ENCODE assay signal across 8 cellular contexts in genomic region chr1:223081181-223081994, GRCh38.
DNase-seq lines count a peak whose midpoint lies in the region; ATAC-seq and TF ChIP-seq lines count a peak whose summit lies in the region.

No MANE protein-coding gene starts in this region.

- DNase-seq in GM03348 (ENCODE audit: low spot score) (peak; percentile 93), MG63 (peak; percentile 96), SK-MEL-5 (ENCODE audit: low read depth, low spot score) (peak; percentile 92), germinal center (ENCODE audit: low spot score) (peak; percentile 74), omental fat pad (ENCODE audit: low spot score) (peak; percentile 56), suprapubic skin (ENCODE audit: low spot score in 2 of 2) (peak; percentile 92 to 93)
- peak; percentile 71 for DNase-seq in activated naive CD4-positive, alpha-beta T cell treated with Interleukin-2 at 50 U/mL for 16 hours

- TF ChIP-seq CTCF in HEK293 (tag by site-specific recombination; IDR thresholded peaks at IDR 0.05): peak; percentile 99
- peak in 2 of 3 donors; percentile 55 to 62 for TF ChIP-seq CTCF in omental fat pad (IDR thresholded peaks at IDR 0.05)
- peak; percentile 87 to 95 for TF ChIP-seq CTCF in suprapubic skin (IDR thresholded peaks at IDR 0.05)

- 9% methylated on average over 12 of the region's 33 CpGs for WGBS in suprapubic skin

- no peaks in the 10 kb centered on the region for H3K9me3 ChIP-seq in HEK293 (ENCODE audit: control insufficient read depth, insufficient read depth, low read depth, low read length)
- no peaks in the 10 kb centered on the region for H3K9me3 ChIP-seq in MG63
- H3K9me3 ChIP-seq in suprapubic skin: no peaks in the 10 kb centered on the region

- no peak for TF ChIP-seq EP300 in suprapubic skin (IDR thresholded peaks at IDR 0.05)

- H3K36me3 ChIP-seq in HEK293 (ENCODE audit: control insufficient read depth in 2 of 2, insufficient read depth in 1 of 2, low read length in 2 of 2) (no peaks in the 10 kb centered on the region), MG63 (no peaks in the 10 kb centered on the region), suprapubic skin (no peaks in the 10 kb centered on the region)

- H3K4me1 ChIP-seq in HEK293 (ENCODE audit: control insufficient read depth, insufficient read depth, low read length) (no peaks in the 10 kb centered on the region), suprapubic skin (peaks cover 7% of the 10 kb centered on the region)

- POLR2A ChIA-PET in HEK293 (lab: Yijun Ruan, JAX): interaction anchor here (1.5 kb wide), 1 partner anchor 9 kb away, joined by 5 read pairs; no protein-coding TSS in a partner anchor

- TF ChIP-seq POLR2A in suprapubic skin (IDR thresholded peaks at IDR 0.05): no peak

- H3K27me3 ChIP-seq in MG63 (no peaks in the 10 kb centered on the region), suprapubic skin (peaks cover under 1% of the 10 kb centered on the region)

- CTCF ChIA-PET in HEK293 (lab: Yijun Ruan, JAX): interaction anchor here (0.6 to 3.5 kb wide), 29 partner anchors 9 to 1579 kb away, joined by 3 to 26 read pairs (median 3); no protein-coding TSS in a partner anchor

- H3K27ac ChIP-seq in HEK293 (ENCODE audit: extremely low read depth, low read depth, low read length) (peak overlapping the region; percentile 66), suprapubic skin (peak overlapping the region; percentile 53)

- ATAC-seq in omental fat pad (ENCODE audit: low FRiP score): peak; percentile 93

- no peak overlapping the region; the same call in 1 of the 2 replicates for H3K4me3 ChIP-seq in HEK293 (ENCODE audit: low read depth, low read length)
- H3K4me3 ChIP-seq in MG63: peak overlapping the region; percentile 34
- H3K4me3 ChIP-seq in suprapubic skin: peak overlapping the region; percentile 42

- in situ Hi-C loops in SK-MEL-5 (cut with HindIII; ENCODE audit: low pct_unique_long_range_greater_than_20kb, low sequenced_read_pairs): loop anchor here (25.0 kb wide), 1 partner anchor 294 kb away; no protein-coding TSS in a partner anchor

TF ChIP-seq in HEK293, 187 proteins besides CTCF, POLR2A, EP300 and RAD21 (continues in another document):
- TF ChIP-seq ZNF521 (tag by site-specific recombination; IDR thresholded peaks at IDR 0.05): no peak
- no peak for TF ChIP-seq ZNF16 (tag by site-specific recombination; IDR thresholded peaks at IDR 0.05; ENCODE audit: low read depth)
- TF ChIP-seq ZNF501 (tag by site-specific recombination; IDR thresholded peaks at IDR 0.05): peak; percentile 93
- no peak for TF ChIP-seq ZNF274 (IDR thresholded peaks at IDR 0.05; ENCODE audit: low read length)
- no peak for TF ChIP-seq ZNF274 (tag by site-specific recombination; IDR thresholded peaks at IDR 0.05; ENCODE audit: borderline replicate concordance)
- TF ChIP-seq ZNF133 (tag by site-specific recombination; IDR thresholded peaks at IDR 0.05): no peak
- no peak for TF ChIP-seq ZNF239 (tag by site-specific recombination; IDR thresholded peaks at IDR 0.05)
- TF ChIP-seq ZNF488 (tag by site-specific recombination; IDR thresholded peaks at IDR 0.05): no peak
- no peak for TF ChIP-seq ZNF350 (tag by site-specific recombination; IDR thresholded peaks at IDR 0.05)
- no peak for TF ChIP-seq ZNF585B (tag by site-specific recombination; IDR thresholded peaks at IDR 0.05)
- TF ChIP-seq ZBTB8A (tag by site-specific recombination; IDR thresholded peaks at IDR 0.05): peak; percentile 99
- TF ChIP-seq ZNF664 (tag by site-specific recombination; IDR thresholded peaks at IDR 0.05): no peak
- TF ChIP-seq ZBTB48 (tag by site-specific recombination; IDR thresholded peaks at IDR 0.05): peak; percentile 76
- no peak for TF ChIP-seq ZNF791 (tag by site-specific recombination; IDR thresholded peaks at IDR 0.05)
- no peak for TF ChIP-seq ZNF114 (tag by site-specific recombination; IDR thresholded peaks at IDR 0.05)
- no peak; the same call in 1 of the 2 replicates for TF ChIP-seq MYNN (tag by site-specific recombination; IDR thresholded peaks at IDR 0.05; ENCODE audit: borderline replicate concordance)
- TF ChIP-seq ZNF2 (tag by site-specific recombination; IDR thresholded peaks at IDR 0.05): peak; percentile 94
- no peak for TF ChIP-seq TRIM28 (IDR thresholded peaks at IDR 0.05; ENCODE audit: borderline replicate concordance, low read length)
- TF ChIP-seq KLF8 (tag by site-specific recombination; IDR thresholded peaks at IDR 0.05): peak; percentile 91
- TF ChIP-seq ZNF530 (tag by site-specific recombination; IDR thresholded peaks at IDR 0.05; ENCODE audit: low read depth): no peak
- no peak for TF ChIP-seq ZNF138 (tag by site-specific recombination; IDR thresholded peaks at IDR 0.05; ENCODE audit: borderline replicate concordance)
- no peak for TF ChIP-seq ZNF473 (tag by site-specific recombination; IDR thresholded peaks at IDR 0.05)
- TF ChIP-seq ZNF596 (tag by site-specific recombination; IDR thresholded peaks at IDR 0.05): 0 out of 2 replicates have a peak, but pooled peaks have one; percentile 7
- no peak for TF ChIP-seq ZNF555 (tag by site-specific recombination; conservative IDR thresholded peaks at IDR 0.05)
- TF ChIP-seq ZNF692 (tag by site-specific recombination; IDR thresholded peaks at IDR 0.05): peak; percentile 89
- TF ChIP-seq ZNF510 (tag by site-specific recombination; IDR thresholded peaks at IDR 0.05; ENCODE audit: insufficient replicate concordance): no peak
- TF ChIP-seq INSM2 (tag by site-specific recombination; IDR thresholded peaks at IDR 0.05): peak; percentile 86
- TF ChIP-seq ZNF785 (tag by site-specific recombination; IDR thresholded peaks at IDR 0.05): no peak
- TF ChIP-seq ZBTB17 (tag by site-specific recombination; IDR thresholded peaks at IDR 0.05): peak; percentile 92
- no peak for TF ChIP-seq SALL2 (tag by site-specific recombination; IDR thresholded peaks at IDR 0.05; ENCODE audit: borderline replicate concordance)
- peak; percentile 52; the same call in 1 of the 2 replicates for TF ChIP-seq ATF2 (tag by site-specific recombination; IDR thresholded peaks at IDR 0.05; ENCODE audit: low read depth)
- no peak for TF ChIP-seq ZNF830 (tag by site-specific recombination; IDR thresholded peaks at IDR 0.05; ENCODE audit: low read depth)
- TF ChIP-seq ZSCAN18 (tag by site-specific recombination; IDR thresholded peaks at IDR 0.05): no peak
